1 cellular context compared by ENCODE assay signal in genomic region chr7:29588900-29589696, GRCh38.
TF ChIP-seq lines count a peak whose summit lies in the region.

No MANE protein-coding gene starts in this region.

TF ChIP-seq in A549, 52 proteins besides CTCF, POLR2A, EP300 and RAD21:
- TF ChIP-seq SMC3 (IDR thresholded peaks at IDR 0.05), result 0 out of 3 replicates have a peak, but pooled peaks have one; percentile 26
- TF ChIP-seq CBX2 (IDR thresholded peaks at IDR 0.05; ENCODE audit: borderline replicate concordance, low read depth), result no peak
